31 cellular contexts compared by ENCODE assay signal in genomic region chr9:96494215-96494800, GRCh38. TPM values are rescaled to one million over a fixed set of nuclear protein-coding genes. Genes with fewer than 3 reads are reported as not detected.
DNase-seq lines count a peak whose midpoint lies in the region; ATAC-seq lines count a peak whose summit lies in the region.
"Had no signal": no experiment of that assay in that cellular context is flagged by ENCODE, and none has a peak within 500 bp of the region (broad histone marks: within the 10 kb centered on the region; RNA-seq: fewer than 3 reads in every experiment).

No MANE protein-coding gene starts in this region.

- no peak for ATAC-seq in stimulated activated naive CD8-positive, alpha-beta T cell treated with anti-CD3 and anti-CD28 coated beads, Interleukin-15, amount 100 ng/mL, for 72 hours
- no peak for ATAC-seq in stimulated activated naive CD8-positive, alpha-beta T cell treated with anti-CD3 and anti-CD28 coated beads, Interleukin-15, Interleukin-2, amounts not matched to agents 100 U/mL and 50 U/mL, for 24 hours
- ATAC-seq: effector memory CD8-positive, alpha-beta T cell; K562; psoas muscle; stimulated activated naive B cell treated with anti-CD40 and anti-IgM and Interleukin-4, amounts not matched to agents 10 μg/mL and 1 μg/mL and 100 μg/mL, for 72 hours had no signal

- H3K27me3 Mint-ChIP-seq in stimulated activated naive CD8-positive, alpha-beta T cell treated with anti-CD3 and anti-CD28 coated beads, Interleukin-15, amount 100 ng/mL, for 72 hours, result peaks cover 7% of the 10 kb centered on the region
- H3K27me3 Mint-ChIP-seq: activated CD4-positive, alpha-beta memory T cell treated with anti-CD3 and anti-CD28 coated beads, Interleukin-2, amount 10 ng/mL, durations not matched to agents 7 days and 5 days; effector memory CD8-positive, alpha-beta T cell; stimulated activated naive B cell treated with anti-CD40 and anti-IgM and Interleukin-4, amounts not matched to agents 10 μg/mL and 1 μg/mL and 100 μg/mL, for 72 hours had no signal

- peaks cover 7% of the 10 kb centered on the region for H3K4me1 Mint-ChIP-seq in stimulated activated naive CD8-positive, alpha-beta T cell treated with anti-CD3 and anti-CD28 coated beads, Interleukin-15, amount 100 ng/mL, for 72 hours
- H3K4me1 Mint-ChIP-seq: stimulated activated naive B cell treated with anti-CD40 and anti-IgM and Interleukin-4, amounts not matched to agents 10 μg/mL and 1 μg/mL and 100 μg/mL, for 72 hours had no signal

- no peak for DNase-seq in stimulated activated naive CD8-positive, alpha-beta T cell treated with anti-CD3 and anti-CD28 coated beads, Interleukin-15, amount 100 ng/mL, for 72 hours
- no peak for DNase-seq in stimulated activated naive CD8-positive, alpha-beta T cell treated with anti-CD3 and anti-CD28 coated beads, Interleukin-15, Interleukin-2, amounts not matched to agents 100 U/mL and 50 U/mL, for 24 hours
- DNase-seq in islet precursor cell (no peak), NCI-H82 (lab: John Stamatoyannopoulos, UW) (no peak), NCI-H1694 treated with DMSO at 0.1 percent for 48 hours (lab: John Stamatoyannopoulos, UW) (no peak), DMS 273 (lab: John Stamatoyannopoulos, UW; ENCODE audit: unreplicated experiment) (no peak)
- DNase-seq: activated CD4-positive, alpha-beta memory T cell treated with anti-CD3 and anti-CD28 coated beads, Interleukin-2, amount 10 ng/mL, durations not matched to agents 7 days and 5 days; activated CD4-positive, CD25-positive, alpha-beta regulatory T cell treated with anti-CD3 and anti-CD28 coated beads, Interleukin-2, amount 50 U/mL, for 72 hours; activated naive CD4-positive, alpha-beta T cell treated with anti-CD3 and anti-CD28 coated beads, Interleukin-2, amount 10 ng/mL, durations not matched to agents 7 days and 5 days; adrenal gland; AML-193; CD4-positive, CD25-positive, alpha-beta regulatory T cell; cortex of kidney; effector memory CD8-positive, alpha-beta T cell; erythroblast; foreskin fibroblast; GM23248; kidney; NCI-H1105; NCI-H1930; NCI-H2171 treated with DMSO at 0.1 percent for 48 hours; NCI-H510A; psoas muscle; SHP77; stimulated activated naive B cell treated with anti-CD40 and anti-IgM and Interleukin-4, amounts not matched to agents 10 μg/mL and 1 μg/mL and 100 μg/mL, for 72 hours; T-helper 2 cell; testis had no signal

- no peaks in the 10 kb centered on the region for H3K9me3 Mint-ChIP-seq in stimulated activated naive CD8-positive, alpha-beta T cell treated with anti-CD3 and anti-CD28 coated beads, Interleukin-15, amount 100 ng/mL, for 72 hours
- H3K9me3 Mint-ChIP-seq: activated CD4-positive, alpha-beta memory T cell treated with anti-CD3 and anti-CD28 coated beads, Interleukin-2, amount 10 ng/mL, durations not matched to agents 7 days and 5 days; activated naive CD4-positive, alpha-beta T cell treated with anti-CD3 and anti-CD28 coated beads, Interleukin-2, amount 10 ng/mL, durations not matched to agents 7 days and 5 days; CD4-positive, CD25-positive, alpha-beta regulatory T cell; effector memory CD8-positive, alpha-beta T cell; mesothelial cell of epicardium; stimulated activated naive B cell treated with anti-CD40 and anti-IgM and Interleukin-4, amounts not matched to agents 10 μg/mL and 1 μg/mL and 100 μg/mL, for 72 hours had no signal

- H3K9me3 ChIP-seq in mesodermal cell (ENCODE audit: control insufficient read depth, low read length), result no peaks in the 10 kb centered on the region
- H3K9me3 ChIP-seq: adrenal gland, psoas muscle, testis had no signal

- no peak overlapping the region for H3K4me3 ChIP-seq in mesodermal cell (ENCODE audit: extremely low read depth, insufficient read depth, low read length, poor library complexity, severe bottlenecking)
- H3K4me3 ChIP-seq: adrenal gland, GM23248, K562, psoas muscle, testis had no signal

- peaks cover 55% of the 10 kb centered on the region for H3K36me3 ChIP-seq in mesodermal cell (ENCODE audit: control insufficient read depth, insufficient read depth, low read length)

- peaks cover 13% of the 10 kb centered on the region for H3K4me1 ChIP-seq in mesodermal cell (ENCODE audit: control insufficient read depth, insufficient read depth, low read length, poor library complexity, severe bottlenecking)
- H3K4me1 ChIP-seq: psoas muscle, testis had no signal

- H3K27ac ChIP-seq in cingulate gyrus (ENCODE audit: low read depth, low read length), result peak overlapping the region; percentile 5
- peak overlapping the region; percentile 16 for H3K27ac ChIP-seq in mesodermal cell (ENCODE audit: low read depth, low read length, severe bottlenecking)
- H3K27ac ChIP-seq: adrenal gland, GM23248, psoas muscle, testis had no signal

- H3K27ac Mint-ChIP-seq in stimulated activated naive CD8-positive, alpha-beta T cell treated with anti-CD3 and anti-CD28 coated beads, Interleukin-15, amount 100 ng/mL, for 72 hours, result peak overlapping the region; percentile 27 to 31
- H3K27ac Mint-ChIP-seq: activated CD4-positive, alpha-beta memory T cell treated with anti-CD3 and anti-CD28 coated beads, Interleukin-2, amount 10 ng/mL, durations not matched to agents 7 days and 5 days; activated naive CD4-positive, alpha-beta T cell treated with anti-CD3 and anti-CD28 coated beads, Interleukin-2, amount 10 ng/mL, durations not matched to agents 7 days and 5 days; mesothelial cell of epicardium; stimulated activated naive B cell treated with anti-CD40 and anti-IgM and Interleukin-4, amounts not matched to agents 10 μg/mL and 1 μg/mL and 100 μg/mL, for 72 hours had no signal

- no peak overlapping the region for H3K4me3 Mint-ChIP-seq in stimulated activated naive CD8-positive, alpha-beta T cell treated with anti-CD3 and anti-CD28 coated beads, Interleukin-15, amount 100 ng/mL, for 72 hours
- H3K4me3 Mint-ChIP-seq: activated CD4-positive, alpha-beta memory T cell treated with anti-CD3 and anti-CD28 coated beads, Interleukin-2, amount 10 ng/mL, durations not matched to agents 7 days and 5 days; activated naive CD4-positive, alpha-beta T cell treated with anti-CD3 and anti-CD28 coated beads, Interleukin-2, amount 10 ng/mL, durations not matched to agents 7 days and 5 days; CD4-positive, CD25-positive, alpha-beta regulatory T cell; effector memory CD8-positive, alpha-beta T cell; mesothelial cell of epicardium; stimulated activated naive B cell treated with anti-CD40 and anti-IgM and Interleukin-4, amounts not matched to agents 10 μg/mL and 1 μg/mL and 100 μg/mL, for 72 hours had no signal

- WGBS in mesodermal cell (ENCODE audit: insufficient coverage in 2 of 2), 2 experiments, result 89 to 93% methylated on average over 5 of the region's 8 CpGs

RNA-seq across cellular contexts. Expression of gene HABP4, which starts 44.3 kb away (rescaled TPM):
- polyA plus RNA-seq in mesodermal cell (2013, experiment 1 of 2), result 25.9 TPM
- polyA plus RNA-seq in mesodermal cell (2013, experiment 2 of 2), result 24.1 TPM
